Comparison of ENCODE assay signal across 8 cellular contexts in the genomic region with DNA sequence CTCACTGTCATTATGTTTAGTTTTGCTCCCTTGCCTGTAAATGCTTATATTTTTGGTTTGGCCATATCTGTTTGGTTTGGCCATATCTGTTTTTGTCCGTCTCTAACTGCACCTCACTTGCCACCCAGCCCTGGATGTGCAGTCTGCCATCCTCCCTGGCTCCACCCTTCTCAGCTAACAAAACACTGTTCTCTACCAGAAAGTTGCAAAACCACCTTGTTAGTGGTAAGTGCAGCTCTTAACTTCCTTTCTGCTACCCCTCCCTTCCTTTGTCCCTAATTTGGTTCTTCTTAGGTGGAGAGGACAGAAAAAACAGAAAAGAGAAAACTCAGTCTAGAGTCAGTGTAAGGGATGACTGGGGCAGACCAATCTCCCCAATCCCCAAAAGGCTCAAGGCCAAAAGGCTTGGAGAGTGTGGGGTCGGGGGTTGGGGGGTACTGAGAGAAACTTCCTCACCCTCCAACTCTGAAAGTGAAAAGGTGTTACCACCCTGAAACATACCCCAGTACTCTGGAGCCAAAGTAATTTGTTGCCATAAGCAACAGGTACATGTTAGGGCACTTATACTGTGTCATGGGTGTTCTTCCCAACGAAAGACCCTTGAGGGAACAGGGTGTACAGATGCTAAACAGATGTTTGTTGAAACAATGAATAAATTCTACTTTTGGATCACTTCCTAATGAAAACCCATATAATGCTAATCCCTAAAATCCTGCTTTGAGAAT. TPM values are rescaled to one million over a fixed set of nuclear protein-coding genes. Genes with fewer than 3 reads are reported as not detected.
DNase-seq lines count a peak whose midpoint lies in the region; ATAC-seq and TF ChIP-seq lines count a peak whose summit lies in the region.

No MANE protein-coding gene starts in this region.

- H3K27ac ChIP-seq in Peyer's patch (peak overlapping the region in 3 of 4 donors; percentile 46 to 72 (median 52)), vagina (no peak overlapping the region)

- TF ChIP-seq CTCF in Peyer's patch (IDR thresholded peaks at IDR 0.05) (no peak), vagina (IDR thresholded peaks at IDR 0.05) (no peak)

- peak overlapping the region; percentile 10 for H3K27ac Mint-ChIP-seq in dendritic cell treated with granulocyte-macrophage colony-stimulating factor and Interleukin-4, amounts not matched to agents 40 ng/mL and 50 ng/mL, for 4 days

- H3K4me3 ChIP-seq in Peyer's patch (no peak overlapping the region), vagina (no peak overlapping the region)

- peaks cover 64% of the 10 kb centered on the region for H3K4me1 Mint-ChIP-seq in dendritic cell treated with granulocyte-macrophage colony-stimulating factor and Interleukin-4, amounts not matched to agents 40 ng/mL and 50 ng/mL, for 4 days (ENCODE audit: low read depth)

- H3K27me3 ChIP-seq in Peyer's patch: no peaks in the 10 kb centered on the region
- H3K27me3 ChIP-seq in vagina: no peaks in the 10 kb centered on the region

- H3K4me1 ChIP-seq in Peyer's patch: peaks cover 0 to 6% (median 0%) of the 10 kb centered on the region in 4 donors
- H3K4me1 ChIP-seq in vagina: peaks cover 25% of the 10 kb centered on the region

- ATAC-seq in GM18505 (IDR thresholded peaks at IDR 0.05; ENCODE audit: unreplicated experiment) (no peak), HG02571 (IDR thresholded peaks at IDR 0.05; ENCODE audit: unreplicated experiment) (no peak), HG03354 (IDR thresholded peaks at IDR 0.05; ENCODE audit: poor library complexity, severe bottlenecking, unreplicated experiment) (no peak)

- H3K27me3 Mint-ChIP-seq in dendritic cell treated with granulocyte-macrophage colony-stimulating factor and Interleukin-4, amounts not matched to agents 40 ng/mL and 50 ng/mL, for 4 days: no peaks in the 10 kb centered on the region

- peak in 2 of 3 donors; percentile 21 to 29 for DNase-seq in stimulated activated CD4-positive, alpha-beta T cell treated with anti-CD3 and anti-CD28 coated beads, TNF-alpha, amount 100 ng/mL, for 1 hour (ENCODE audit: low read depth in 3 of 3, low spot score in 1 of 3)
- DNase-seq in stimulated activated CD4-positive, alpha-beta T cell treated with anti-CD3 and anti-CD28 coated beads, Interleukin-1b, Interleukin-23, amount 100 ng/mL, for 48 hours: no peak
- DNase-seq in Peyer's patch (peak in 2 of 3 donors; percentile 63 to 69), vagina (ENCODE audit: extremely low spot score in 2 of 2) (no peak)

- H3K9me3 Mint-ChIP-seq in dendritic cell treated with granulocyte-macrophage colony-stimulating factor and Interleukin-4, amounts not matched to agents 40 ng/mL and 50 ng/mL, for 4 days: no peaks in the 10 kb centered on the region

- H3K9me3 ChIP-seq in Peyer's patch: no peaks in the 10 kb centered on the region
- no peaks in the 10 kb centered on the region for H3K9me3 ChIP-seq in vagina

- intact Hi-C loops in dendritic cell treated with granulocyte-macrophage colony-stimulating factor and Interleukin-4, amounts not matched to agents 40 ng/mL and 50 ng/mL, for 4 days (cut with micrococcal nuclease): no loop called here
- intact Hi-C loops in vagina (cut with DNase I): no loop called here

- H3K36me3 ChIP-seq in Peyer's patch (no peaks in the 10 kb centered on the region), vagina (no peaks in the 10 kb centered on the region)

- no peak for TF ChIP-seq POLR2A in Peyer's patch (IDR thresholded peaks at IDR 0.05)
- TF ChIP-seq POLR2A in GM18505 (IDR thresholded peaks at IDR 0.05; ENCODE audit: borderline replicate concordance, extremely low read depth, insufficient read depth, insufficient read length): no peak
- TF ChIP-seq POLR2A in vagina (IDR thresholded peaks at IDR 0.05): no peak

- peaks cover 87% of the 10 kb centered on the region for H3K36me3 Mint-ChIP-seq in dendritic cell treated with granulocyte-macrophage colony-stimulating factor and Interleukin-4, amounts not matched to agents 40 ng/mL and 50 ng/mL, for 4 days (ENCODE audit: low read depth)

- no peak overlapping the region for H3K4me3 Mint-ChIP-seq in dendritic cell treated with granulocyte-macrophage colony-stimulating factor and Interleukin-4, amounts not matched to agents 40 ng/mL and 50 ng/mL, for 4 days

RNA-seq across cellular contexts. Expression of gene BIN2, which starts 5.0 kb away (rescaled TPM):
- total RNA-seq in Peyer's patch (10 to 100 TPM in 1 of 4 donors, 1 to 10 TPM in 3; 2.3 to 38.0 (median 5.6) TPM), vagina (6.4 TPM)

RNA-seq across cellular contexts. Expression of gene CELA1, which starts 27.5 kb away (rescaled TPM):
- not detected for total RNA-seq in Peyer's patch
- not detected for total RNA-seq in vagina

RNA-seq across cellular contexts. Expression of gene SMAGP, which starts 48.8 kb away (rescaled TPM):
- total RNA-seq in Peyer's patch (10 to 100 TPM; 23.1 to 42.9 (median 39.1) TPM), vagina (30.0 TPM)

Comparison
In these comparisons a context has a peak if more than half of its experiments do, and no peak if none do; other contexts are left out.
1. DNase-seq: peak in stimulated activated CD4-positive, alpha-beta T cell treated with anti-CD3 and anti-CD28 coated beads, TNF-alpha, amount 100 ng/mL, for 1 hour (2 of 3) and Peyer's patch (2 of 3); none in stimulated activated CD4-positive, alpha-beta T cell treated with anti-CD3 and anti-CD28 coated beads, Interleukin-1b, Interleukin-23, amount 100 ng/mL, for 48 hours (single experiment) and vagina (0 of 2).